ENCODE assay signal across 11 cellular contexts in genomic region chr11:123187670-123188507, GRCh38. TPM values are rescaled to one million over a fixed set of nuclear protein-coding genes. Genes with fewer than 3 reads are reported as not detected.
A peak's percentile ranks its signal among the peaks of the same experiment; 100 is the strongest.
DNase-seq lines count a peak whose midpoint lies in the region; ATAC-seq and TF ChIP-seq lines count a peak whose summit lies in the region.
"Had no signal": no experiment of that assay in that cellular context is flagged by ENCODE, and none has a peak within 500 bp of the region (broad histone marks: within the 10 kb centered on the region; RNA-seq: fewer than 3 reads in every experiment).

No MANE protein-coding gene starts in this region.

- intact Hi-C loops in left ventricle myocardium superior (cut with micrococcal nuclease): no loop called here
- intact Hi-C loops in CD8-positive, alpha-beta T cell (cut with DNase I, micrococcal nuclease): no loop called here

- no peak for TF ChIP-seq CTCF in CD8-positive, alpha-beta T cell (IDR thresholded peaks at IDR 0.05)

- H3K36me3 ChIP-seq in HUES48 (ENCODE audit: control insufficient read depth, insufficient read depth, low read length): no peaks in the 10 kb centered on the region
- H3K36me3 ChIP-seq in adipocyte (ENCODE audit: control insufficient read depth, insufficient read depth, low read length, severe bottlenecking): peaks cover 57% of the 10 kb centered on the region
- no peaks in the 10 kb centered on the region for H3K36me3 ChIP-seq in skeletal muscle tissue (ENCODE audit: control insufficient read depth in 3 of 3, insufficient read depth in 3 of 3, low read length in 3 of 3)
- no peaks in the 10 kb centered on the region for H3K36me3 ChIP-seq in CD8-positive, alpha-beta T cell (ENCODE audit: insufficient read depth, low read length)

- H3K27me3 ChIP-seq in HUES48 (ENCODE audit: control insufficient read depth, insufficient read depth, low read length) (0 out of 2 replicates have a peak, but pooled peaks cover under 1% of the 10 kb centered on the region), adipocyte (replicated peaks; ENCODE audit: control insufficient read depth, insufficient read depth, low read length) (no peaks in the 10 kb centered on the region), skeletal muscle tissue (ENCODE audit: control insufficient read depth in 3 of 3, insufficient read depth in 3 of 3, low read length in 3 of 3) (peaks cover 34 to 65% (median 37%) of the 10 kb centered on the region in 3 donors)
- H3K27me3 ChIP-seq in CD8-positive, alpha-beta T cell (ENCODE audit: insufficient read depth, low read length): no peaks in the 10 kb centered on the region

- POLR2A ChIA-PET in CD8-positive, alpha-beta T cell (lab: Charles Lee): no interaction called here

- H3K4me3 Mint-ChIP-seq in CD8-positive, alpha-beta T cell: no peak overlapping the region
- H3K4me3 Mint-ChIP-seq: T-helper 17 cell had no signal

- no peaks in the 10 kb centered on the region for H3K9me3 Mint-ChIP-seq in CD8-positive, alpha-beta T cell

- peak; percentile 41 for DNase-seq in adipocyte (ENCODE audit: low read depth)
- no peak for DNase-seq in left ventricle myocardium superior
- DNase-seq in CD8-positive, alpha-beta T cell: no peak
- DNase-seq: activated naive CD4-positive, alpha-beta T cell treated with Interleukin-2 at 50 U/mL for 16 hours; stimulated activated CD4-positive, alpha-beta T cell treated with anti-CD3 and anti-CD28 coated beads, Interleukin-15, amount 100 ng/mL, for 24 hours; T-helper 17 cell had no signal

- H3K27ac ChIP-seq in HUES48 (ENCODE audit: low read depth, low read length): peak overlapping the region; percentile 90
- peak overlapping the region; percentile 21 for H3K27ac ChIP-seq in skeletal muscle tissue (ENCODE audit: low read depth, low read length)
- no peak overlapping the region for H3K27ac ChIP-seq in CD8-positive, alpha-beta T cell (ENCODE audit: low read depth, low read length)

- no peaks in the 10 kb centered on the region for H3K9me3 ChIP-seq in HUES48 (ENCODE audit: control insufficient read depth, insufficient read depth, low read length)
- H3K9me3 ChIP-seq in adipocyte (ENCODE audit: control insufficient read depth, low read length): no peaks in the 10 kb centered on the region
- H3K9me3 ChIP-seq in skeletal muscle tissue (ENCODE audit: control insufficient read depth in 3 of 3, low read length in 3 of 3): no peaks in the 10 kb centered on the region
- no peaks in the 10 kb centered on the region for H3K9me3 ChIP-seq in CD8-positive, alpha-beta T cell (ENCODE audit: low read length)

- no peaks in the 10 kb centered on the region for H3K36me3 Mint-ChIP-seq in CD8-positive, alpha-beta T cell

- H3K4me1 ChIP-seq in HUES48 (ENCODE audit: control insufficient read depth, insufficient read depth, low read length): peaks cover 33% of the 10 kb centered on the region
- H3K4me1 ChIP-seq in adipocyte (ENCODE audit: control insufficient read depth, insufficient read depth, low read length): peaks cover 93% of the 10 kb centered on the region
- no peaks in the 10 kb centered on the region for H3K4me1 ChIP-seq in skeletal muscle tissue (ENCODE audit: control insufficient read depth in 3 of 3, insufficient read depth in 3 of 3, low read length in 3 of 3)
- peaks cover 13% of the 10 kb centered on the region for H3K4me1 ChIP-seq in CD8-positive, alpha-beta T cell (ENCODE audit: insufficient read depth, low read length)

- ATAC-seq in left ventricle myocardium superior (peak; percentile 41), HG03108 (IDR thresholded peaks at IDR 0.05; ENCODE audit: unreplicated experiment) (no peak), GM21825 (IDR thresholded peaks at IDR 0.05; ENCODE audit: unreplicated experiment) (no peak)
- ATAC-seq in CD8-positive, alpha-beta T cell: no peak
- ATAC-seq in activated CD4-positive, CD25-positive, alpha-beta regulatory T cell treated with anti-CD3 and anti-CD28 coated beads, Interleukin-2, amount 50 U/mL, for 24 hours: no peak
- ATAC-seq: T-helper 17 cell had no signal

- peaks cover 41% of the 10 kb centered on the region for H3K27me3 Mint-ChIP-seq in CD8-positive, alpha-beta T cell (ENCODE audit: low read depth)

- H3K9ac ChIP-seq in HUES48 (ENCODE audit: low read depth, low read length): no peak overlapping the region
- H3K9ac ChIP-seq in adipocyte (ENCODE audit: low read length): peak overlapping the region; percentile 67
- peak overlapping the region in 1 of 3 donors; percentile 18 for H3K9ac ChIP-seq in skeletal muscle tissue (ENCODE audit: low read depth in 1 of 3, low read length in 3 of 3)

- peaks cover 12% of the 10 kb centered on the region for H3K4me1 Mint-ChIP-seq in CD8-positive, alpha-beta T cell (ENCODE audit: low read depth)

- H3K27ac Mint-ChIP-seq in CD8-positive, alpha-beta T cell: no peak overlapping the region
- H3K27ac Mint-ChIP-seq: T-helper 17 cell had no signal

- CTCF ChIA-PET in CD8-positive, alpha-beta T cell (lab: Charles Lee): interaction anchor here (0.5 kb wide), 1 partner anchor 478 kb away, joined by 3 read pairs; no protein-coding TSS in a partner anchor

- H3K4me3 ChIP-seq in HUES48 (ENCODE audit: low read depth, low read length) (no peak overlapping the region), adipocyte (ENCODE audit: low read length) (peak overlapping the region; percentile 63), skeletal muscle tissue (ENCODE audit: low read length in 3 of 3) (no peak overlapping the region)
- H3K4me3 ChIP-seq in CD8-positive, alpha-beta T cell (ENCODE audit: low read depth, low read length): no peak overlapping the region

RNA-seq across cellular contexts. Expression of gene CLMP, which starts 7.2 kb away (rescaled TPM):
- 4.9 TPM for total RNA-seq in left ventricle myocardium superior
- total RNA-seq in skeletal muscle tissue: 8.9 TPM
- under 1 TPM; 0.05 to 0.11 TPM for total RNA-seq in CD8-positive, alpha-beta T cell
